10 cellular contexts compared by ENCODE assay signal in the genomic region with DNA sequence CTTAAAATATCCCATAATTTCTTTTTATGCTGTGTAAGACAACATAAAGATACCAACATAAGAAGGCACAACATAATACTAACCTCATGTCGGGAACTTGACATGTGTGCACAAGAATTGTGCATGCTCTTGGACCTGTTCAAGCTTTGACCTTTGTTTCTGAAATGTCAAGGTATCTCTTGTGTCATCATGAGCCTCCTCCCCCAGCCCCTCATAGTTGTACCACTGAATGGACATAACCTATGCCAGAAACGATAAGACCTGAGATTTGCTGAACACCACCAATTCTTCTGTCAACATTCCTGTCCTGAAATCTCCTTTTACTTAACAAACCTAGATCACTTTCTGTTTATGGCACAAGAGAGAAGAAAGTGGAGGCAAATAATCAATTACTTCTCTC.
"Had no signal": no experiment of that assay in that cellular context is flagged by ENCODE, and none has a peak within 500 bp of the region (broad histone marks: within the 10 kb centered on the region; RNA-seq: fewer than 3 reads in every experiment).

No MANE protein-coding gene starts in this region.

- DNase-seq: GM23248, GOT3, HFFc6, IMR-90, KG1 had no signal

- H3K9me3 ChIP-seq: HAP-1 had no signal

- H3K9ac ChIP-seq: GM23248 had no signal

- H3K4me3 ChIP-seq: GM23248, HAP-1, K562 had no signal

- H3K27ac Mint-ChIP-seq: HFFc6 had no signal

- FAIRE-seq: H54, K562 had no signal

- H3K36me3 ChIP-seq: HAP-1 had no signal

- H3K4me3 Mint-ChIP-seq: HFFc6 had no signal

- H3K4me1 ChIP-seq: HAP-1 had no signal

- H3K27ac ChIP-seq: GM23248, HL-60 had no signal

- ATAC-seq: HCT116, K562 had no signal
